ENCODE assay signal across 8 cellular contexts in the genomic region with DNA sequence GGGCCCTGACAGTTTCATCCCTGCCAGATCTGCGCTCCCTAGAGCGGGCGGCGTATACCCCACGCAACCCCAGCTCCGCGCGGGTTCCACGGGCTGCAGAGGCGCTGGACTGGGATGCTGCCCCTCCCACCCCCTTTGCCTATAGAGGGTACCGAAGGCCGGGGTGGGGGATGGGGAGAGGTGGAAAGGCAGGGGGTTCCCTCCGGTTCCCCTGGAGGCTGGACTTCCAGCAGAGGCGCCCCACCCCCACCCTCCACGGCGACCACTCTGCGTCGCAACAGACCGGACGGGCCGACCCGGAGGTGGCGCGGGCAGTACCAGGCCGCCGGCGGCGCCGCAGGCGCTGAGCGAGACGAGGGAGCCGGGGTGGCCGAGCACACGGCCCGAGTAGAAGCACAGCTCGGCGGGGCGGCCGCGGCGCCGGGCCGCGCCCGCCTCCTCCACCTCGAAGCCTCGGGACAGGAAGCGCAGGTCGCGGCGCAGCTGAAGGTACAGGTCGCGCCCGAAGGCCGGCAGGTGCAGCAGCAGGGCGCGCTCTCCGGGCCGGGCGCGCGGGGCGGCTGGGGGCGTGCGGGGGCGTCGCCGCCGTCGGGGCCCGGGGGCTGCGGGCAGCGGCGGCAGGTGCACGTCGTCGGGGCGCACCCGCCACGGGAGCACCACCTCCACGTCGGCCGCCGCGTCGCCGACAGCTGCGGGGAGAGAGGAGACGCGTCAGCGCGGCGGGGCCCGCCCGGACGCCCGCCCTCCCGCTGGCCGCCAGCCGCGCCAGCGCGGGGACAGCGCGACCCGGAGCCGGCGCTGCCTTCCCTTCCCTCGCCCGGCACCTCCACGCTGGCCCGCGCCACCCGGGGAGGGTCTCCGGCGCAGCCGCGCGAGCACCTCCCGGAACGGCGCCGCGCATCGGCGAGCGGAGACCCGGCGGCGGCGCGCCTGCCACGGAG. TPM values are rescaled to one million over a fixed set of nuclear protein-coding genes. Genes with fewer than 3 reads are reported as not detected.
A peak's percentile ranks its signal among the peaks of the same experiment; 100 is the strongest.
DNase-seq lines count a peak whose midpoint lies in the region; ATAC-seq, FAIRE-seq and TF ChIP-seq lines count a peak whose summit lies in the region.

No MANE protein-coding gene starts in this region.

- H3K27me3 Mint-ChIP-seq in MCF 10A (ENCODE audit: insufficient read depth, unreplicated experiment): no peaks in the 10 kb centered on the region

- H3K4me1 ChIP-seq in KMS-11 (ENCODE audit: low read depth, poor library complexity, severe bottlenecking) (no peaks in the 10 kb centered on the region), mesodermal cell (ENCODE audit: control insufficient read depth, insufficient read depth, low read length, poor library complexity, severe bottlenecking) (no peaks in the 10 kb centered on the region)

- H3K27ac ChIP-seq in KMS-11 (no peak overlapping the region), mesodermal cell (ENCODE audit: low read depth, low read length, severe bottlenecking) (no peak overlapping the region)

- no peaks in the 10 kb centered on the region for H3K9me3 ChIP-seq in mesodermal cell (ENCODE audit: control insufficient read depth, low read length)

- H4K20me1 ChIP-seq in KMS-11 (ENCODE audit: insufficient read depth): no peaks in the 10 kb centered on the region

- no peak overlapping the region for H3K9ac ChIP-seq in KMS-11

- peak overlapping the region; percentile 59 for H3K4me3 Mint-ChIP-seq in MCF 10A (ENCODE audit: unreplicated experiment)

- no peaks in the 10 kb centered on the region for H3K79me2 ChIP-seq in KMS-11 (ENCODE audit: insufficient read depth, low read depth)

- 2% methylated on average over 50 to 74 of the region's 134 CpGs for WGBS in mesodermal cell (ENCODE audit: insufficient coverage in 2 of 2), 2 experiments

- no peaks in the 10 kb centered on the region for H3K36me3 ChIP-seq in KMS-11 (ENCODE audit: insufficient read depth)
- no peaks in the 10 kb centered on the region for H3K36me3 ChIP-seq in mesodermal cell (ENCODE audit: control insufficient read depth, insufficient read depth, low read length)

- no peak overlapping the region for H3K4me2 ChIP-seq in KMS-11

- H3K27ac Mint-ChIP-seq in MCF 10A (ENCODE audit: low read depth, unreplicated experiment): no peak overlapping the region

- peaks cover 8% of the 10 kb centered on the region for H3K4me1 Mint-ChIP-seq in MCF 10A (ENCODE audit: insufficient read depth, unreplicated experiment)

- intact Hi-C loops in MCF 10A (cut with micrococcal nuclease): no loop called here

- H3K9me3 Mint-ChIP-seq in MCF 10A (ENCODE audit: unreplicated experiment): no peaks in the 10 kb centered on the region

- CTCF ChIA-PET in MCF 10A (lab: Yijun Ruan, JAX): interaction anchor here (0.6 to 5.9 kb wide), 7 partner anchors 8 to 1068 kb away, joined by 3 to 79 read pairs (median 11); no protein-coding TSS in a partner anchor

- no peaks in the 10 kb centered on the region for H3K27me3 ChIP-seq in KMS-11 (ENCODE audit: insufficient read depth, low read depth)

- H3K4me3 ChIP-seq in KMS-11 (IDR thresholded peaks at IDR 0.05; ENCODE audit: insufficient read depth, low read depth, low read length) (no peak overlapping the region), mesodermal cell (ENCODE audit: extremely low read depth, insufficient read depth, low read length, poor library complexity, severe bottlenecking) (peak overlapping the region; percentile 54)

- peak overlapping the region; percentile 89 for H2AFZ ChIP-seq in KMS-11 (ENCODE audit: low read depth)

- peak; percentile 15 for ATAC-seq in GM19397 (IDR thresholded peaks at IDR 0.05; ENCODE audit: unreplicated experiment)

- no peaks in the 10 kb centered on the region for H3K36me3 Mint-ChIP-seq in MCF 10A (ENCODE audit: insufficient read depth, unreplicated experiment)

- TF ChIP-seq CTCF in KMS-11 (conservative IDR thresholded peaks at IDR 0.05; ENCODE audit: low read depth, low read length): no peak
- no peak for TF ChIP-seq CTCF in MCF 10A (IDR thresholded peaks at IDR 0.05; ENCODE audit: unreplicated experiment)

- BruUV-seq in MCF 10A (replicated peaks; lab: Mats Ljungman, UMichigan): no TSS peak

- no peak for DNase-seq in MCF 10A (ENCODE audit: unreplicated experiment)
- DNase-seq in urothelium cell line (ENCODE audit: low spot score): peak; percentile 21
- DNase-seq in central memory CD4-positive, alpha-beta T cell: no peak
- DNase-seq in SKM-1 treated with dmso at 0.1 percent for 144 hours (lab: John Stamatoyannopoulos, UW; ENCODE audit: unreplicated experiment): no peak
- no peak for DNase-seq in NCI-H1436 treated with DMSO at 0.1 percent for 48 hours (lab: John Stamatoyannopoulos, UW)

- no peak for FAIRE-seq in urothelium cell line (lab: Jason Lieb, UNC)

- POLR2A ChIA-PET in MCF 10A (lab: Yijun Ruan, JAX): interaction anchor here (1.3 kb wide), 1 partner anchor 10 kb away, joined by 6 read pairs; no protein-coding TSS in a partner anchor

RNA-seq across cellular contexts. Expression of gene ADAMTS17, which starts 0.8 kb away (rescaled TPM):
- total RNA-seq in MCF 10A (2022): 4.0 and 7.7 TPM in 2 replicates
- 0.22 TPM for polyA plus RNA-seq in mesodermal cell (2013, experiment 1 of 2)
- polyA plus RNA-seq in mesodermal cell (2013, experiment 2 of 2): 0.76 TPM
